ENCODE assay signal across 9 cellular contexts in the genomic region with DNA sequence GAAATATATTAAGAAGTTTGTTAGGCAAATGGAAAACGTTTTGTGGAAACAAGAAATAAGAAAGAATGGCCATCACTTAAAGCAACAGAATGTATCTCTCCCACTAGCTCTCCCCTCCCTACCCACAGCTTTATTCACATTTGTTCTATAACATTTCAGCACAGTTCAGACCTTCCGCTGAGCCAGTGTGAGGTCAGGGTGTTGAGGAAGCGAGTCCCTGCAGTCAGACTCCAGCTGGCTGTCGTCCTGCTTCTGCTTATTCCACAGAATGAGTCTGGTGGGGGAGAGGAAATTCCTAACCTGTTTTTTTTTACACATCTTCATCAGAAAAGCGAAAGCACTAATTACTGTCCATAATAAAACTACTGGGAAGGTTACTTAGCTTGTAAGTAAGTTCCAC. TPM values are rescaled to one million over a fixed set of nuclear protein-coding genes. Genes with fewer than 3 reads are reported as not detected.
A peak's percentile ranks its signal among the peaks of the same experiment; 100 is the strongest.
DNase-seq lines count a peak whose midpoint lies in the region; ATAC-seq and TF ChIP-seq lines count a peak whose summit lies in the region.
"Had no signal": no experiment of that assay in that cellular context is flagged by ENCODE, and none has a peak within 500 bp of the region (broad histone marks: within the 10 kb centered on the region; RNA-seq: fewer than 3 reads in every experiment).

No MANE protein-coding gene starts in this region.

- peak overlapping the region; percentile 96 for H3K4me3 Mint-ChIP-seq in activated naive CD4-positive, alpha-beta T cell treated with anti-CD3 and anti-CD28 coated beads, Interleukin-2, amount 50 U/mL, for 24 hours
- H3K4me3 Mint-ChIP-seq in stimulated activated naive CD8-positive, alpha-beta T cell treated with anti-CD3 and anti-CD28 coated beads, Interleukin-15, Interleukin-2, amounts not matched to agents 100 ng/mL and 50 ng/mL, for 24 hours, result peak overlapping the region; percentile 90
- no peak overlapping the region for H3K4me3 Mint-ChIP-seq in mesothelial cell of epicardium

- H3K4me1 ChIP-seq in hepatocyte (ENCODE audit: insufficient read depth), result no peaks in the 10 kb centered on the region

- H3K36me3 ChIP-seq in hepatocyte (replicated peaks; ENCODE audit: insufficient read depth, low read depth), result no peaks in the 10 kb centered on the region

- H3K9me3 Mint-ChIP-seq in activated naive CD4-positive, alpha-beta T cell treated with anti-CD3 and anti-CD28 coated beads, Interleukin-2, amount 50 U/mL, for 24 hours, result no peaks in the 10 kb centered on the region
- H3K9me3 Mint-ChIP-seq in stimulated activated naive CD8-positive, alpha-beta T cell treated with anti-CD3 and anti-CD28 coated beads, Interleukin-15, Interleukin-2, amounts not matched to agents 100 ng/mL and 50 ng/mL, for 24 hours, result no peaks in the 10 kb centered on the region
- H3K9me3 Mint-ChIP-seq in mesothelial cell of epicardium, result no peaks in the 10 kb centered on the region

- H3K4me3 ChIP-seq in hepatocyte, result no peak overlapping the region

- H4K20me1 ChIP-seq in hepatocyte (ENCODE audit: insufficient read depth, poor library complexity, severe bottlenecking), result no peaks in the 10 kb centered on the region

- peaks cover 18% of the 10 kb centered on the region for H3K4me1 Mint-ChIP-seq in activated naive CD4-positive, alpha-beta T cell treated with anti-CD3 and anti-CD28 coated beads, Interleukin-2, amount 50 U/mL, for 24 hours
- peaks cover 80% of the 10 kb centered on the region for H3K4me1 Mint-ChIP-seq in stimulated activated naive CD8-positive, alpha-beta T cell treated with anti-CD3 and anti-CD28 coated beads, Interleukin-15, Interleukin-2, amounts not matched to agents 100 ng/mL and 50 ng/mL, for 24 hours (ENCODE audit: low read depth)
- peaks cover 9% of the 10 kb centered on the region for H3K4me1 Mint-ChIP-seq in mesothelial cell of epicardium

- peak overlapping the region; percentile 49 for H3K4me2 ChIP-seq in hepatocyte

- H3K27me3 ChIP-seq in hepatocyte, result no peaks in the 10 kb centered on the region

- ATAC-seq in GM19467 (IDR thresholded peaks at IDR 0.05; ENCODE audit: unreplicated experiment), result no peak

- H2AFZ ChIP-seq in hepatocyte, result no peak overlapping the region

- 53% methylated on average over 5 of the region's 5 CpGs for WGBS in hepatocyte (ENCODE audit: low lambda C conversion rate, missing lambda C conversion rate)

- H3K27ac ChIP-seq in hepatocyte, result no peak overlapping the region

- H3K9me3 ChIP-seq in hepatocyte (ENCODE audit: low read depth), result no peaks in the 10 kb centered on the region

- TF ChIP-seq CTCF in hepatocyte (IDR thresholded peaks at IDR 0.05; ENCODE audit: poor library complexity), result no peak
- TF ChIP-seq CTCF in mesothelial cell of epicardium (IDR thresholded peaks at IDR 0.05; ENCODE audit: unreplicated experiment), result no peak

- no peaks in the 10 kb centered on the region for H3K9me2 ChIP-seq in hepatocyte (replicated peaks; ENCODE audit: insufficient read depth)

- peak overlapping the region; percentile 99 for H3K27ac Mint-ChIP-seq in activated naive CD4-positive, alpha-beta T cell treated with anti-CD3 and anti-CD28 coated beads, Interleukin-2, amount 50 U/mL, for 24 hours
- peak overlapping the region; percentile 100 for H3K27ac Mint-ChIP-seq in stimulated activated naive CD8-positive, alpha-beta T cell treated with anti-CD3 and anti-CD28 coated beads, Interleukin-15, Interleukin-2, amounts not matched to agents 100 ng/mL and 50 ng/mL, for 24 hours
- H3K27ac Mint-ChIP-seq in mesothelial cell of epicardium, result no peak overlapping the region

- DNase-seq in activated effector memory CD4-positive, alpha-beta T cell treated with anti-CD3 and anti-CD28 coated beads, Interleukin-2, amount 50 U/mL, for 16 hours, result peak; percentile 75
- DNase-seq in activated effector memory CD4-positive, alpha-beta T cell treated with Interleukin-2 at 50 U/mL for 16 hours, result no peak
- DNase-seq in hepatocyte (ENCODE audit: low spot score) (peak; percentile 10), mesothelial cell of epicardium (ENCODE audit: low spot score in 2 of 2, unreplicated experiment in 2 of 2) (no peak), NCI-H510A treated with DMSO at 0.1 percent for 48 hours (lab: John Stamatoyannopoulos, UW) (no peak)
- DNase-seq: NCI-H2029 treated with DMSO at 0.1 percent for 48 hours had no signal

- H3K27me3 Mint-ChIP-seq in activated naive CD4-positive, alpha-beta T cell treated with anti-CD3 and anti-CD28 coated beads, Interleukin-2, amount 50 U/mL, for 24 hours, result no peaks in the 10 kb centered on the region
- H3K27me3 Mint-ChIP-seq in stimulated activated naive CD8-positive, alpha-beta T cell treated with anti-CD3 and anti-CD28 coated beads, Interleukin-15, Interleukin-2, amounts not matched to agents 100 ng/mL and 50 ng/mL, for 24 hours, result no peaks in the 10 kb centered on the region
- H3K27me3 Mint-ChIP-seq in mesothelial cell of epicardium (ENCODE audit: low read depth), result no peaks in the 10 kb centered on the region

- no peaks in the 10 kb centered on the region for H3K79me2 ChIP-seq in hepatocyte

- H3K36me3 Mint-ChIP-seq in activated naive CD4-positive, alpha-beta T cell treated with anti-CD3 and anti-CD28 coated beads, Interleukin-2, amount 50 U/mL, for 24 hours, result peaks cover 78% of the 10 kb centered on the region
- H3K36me3 Mint-ChIP-seq in stimulated activated naive CD8-positive, alpha-beta T cell treated with anti-CD3 and anti-CD28 coated beads, Interleukin-15, Interleukin-2, amounts not matched to agents 100 ng/mL and 50 ng/mL, for 24 hours (ENCODE audit: low read depth), result peaks cover 98% of the 10 kb centered on the region
- H3K36me3 Mint-ChIP-seq in mesothelial cell of epicardium, result peaks cover 8% of the 10 kb centered on the region

RNA-seq across cellular contexts. Expression of gene MRPL39, which starts 39.1 kb away (rescaled TPM):
- 22.8 and 27.4 TPM in 2 replicates for total RNA-seq in hepatocyte
- 43.0 and 47.0 TPM in 2 replicates for polyA plus RNA-seq in hepatocyte
- 21.4 to 26.4 TPM (median 23.8 TPM) in 3 replicates for total RNA-seq in mesothelial cell of epicardium

Comparison
In these comparisons a context has a peak if more than half of its experiments do, and no peak if none do; other contexts are left out.
1. DNase-seq: peak in activated effector memory CD4-positive, alpha-beta T cell treated with anti-CD3 and anti-CD28 coated beads, Interleukin-2, amount 50 U/mL, for 16 hours (single experiment) and hepatocyte (single experiment); none in activated effector memory CD4-positive, alpha-beta T cell treated with Interleukin-2 at 50 U/mL for 16 hours (single experiment), mesothelial cell of epicardium (0 of 2) and NCI-H510A treated with DMSO at 0.1 percent for 48 hours (single experiment).